1 cellular context compared by ENCODE assay signal in the genomic region with DNA sequence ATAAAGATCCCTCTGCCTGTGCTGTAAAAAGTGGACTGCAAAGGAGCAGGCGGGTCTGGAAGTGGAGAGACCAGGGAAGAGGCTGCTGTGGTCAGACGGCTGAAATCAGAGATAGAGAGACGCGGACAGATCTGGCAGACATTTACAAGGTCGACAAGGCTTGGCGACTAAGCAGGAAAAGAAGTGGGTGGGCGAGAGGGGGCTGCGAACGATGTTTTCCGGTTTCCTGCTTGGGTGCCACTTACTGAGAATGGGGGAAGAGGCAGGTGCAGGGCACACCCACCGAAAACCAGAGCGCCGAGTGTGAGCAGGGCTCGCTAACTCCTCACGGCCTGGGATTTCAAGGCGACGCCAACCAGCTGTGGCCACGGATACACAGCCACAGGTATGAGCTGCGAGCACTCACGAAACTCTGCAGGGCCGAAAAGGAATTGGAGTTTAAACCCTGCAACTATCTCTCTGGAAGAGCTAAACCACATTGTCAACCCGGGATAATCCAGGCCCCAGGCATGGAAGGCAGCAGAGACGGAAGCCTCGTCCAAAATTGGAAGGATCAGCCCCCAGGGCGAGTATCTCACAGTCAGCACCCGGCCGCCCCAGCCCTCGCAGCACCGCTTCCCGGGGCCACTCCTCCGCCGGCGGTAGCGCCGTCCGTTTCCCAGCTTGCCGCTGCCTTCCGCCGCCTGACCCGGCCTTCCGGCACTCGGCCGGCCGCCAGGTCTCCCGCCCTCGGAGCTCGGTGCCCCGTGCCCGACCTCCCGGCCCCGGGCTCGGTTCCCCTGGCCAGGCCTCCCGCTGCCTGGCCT.
TF ChIP-seq lines count a peak whose summit lies in the region.

No MANE protein-coding gene starts in this region.

TF ChIP-seq in K562, 482 proteins besides CTCF, POLR2A, EP300 and RAD21 (continued from another document and continues in another):
- TF ChIP-seq PHF8 (IDR thresholded peaks at IDR 0.05; ENCODE audit: borderline replicate concordance, low read length) = peak; percentile 1; the same call in 1 of the 2 replicates
- TF ChIP-seq, protein P1, sequence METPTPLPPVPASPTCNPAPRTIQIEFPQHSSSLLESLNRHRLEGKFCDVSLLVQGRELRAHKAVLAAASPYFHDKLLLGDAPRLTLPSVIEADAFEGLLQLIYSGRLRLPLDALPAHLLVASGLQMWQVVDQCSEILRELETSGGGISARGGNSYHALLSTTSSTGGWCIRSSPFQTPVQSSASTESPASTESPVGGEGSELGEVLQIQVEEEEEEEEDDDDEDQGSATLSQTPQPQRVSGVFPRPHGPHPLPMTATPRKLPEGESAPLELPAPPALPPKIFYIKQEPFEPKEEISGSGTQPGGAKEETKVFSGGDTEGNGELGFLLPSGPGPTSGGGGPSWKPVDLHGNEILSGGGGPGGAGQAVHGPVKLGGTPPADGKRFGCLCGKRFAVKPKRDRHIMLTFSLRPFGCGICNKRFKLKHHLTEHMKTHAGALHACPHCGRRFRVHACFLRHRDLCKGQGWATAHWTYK (CRISPR knock-in tag; IDR thresholded peaks at IDR 0.05) = 0 out of 2 replicates have a peak, but pooled peaks have one; percentile 37
- 0 out of 4 replicates have a peak, but pooled peaks of 1 of the 2 experiments have one; percentile 50 for TF ChIP-seq KDM4B (IDR thresholded peaks at IDR 0.05; ENCODE audit: borderline replicate concordance in 2 of 2, low read depth in 1 of 2)
- no peak for TF ChIP-seq ZNF584 (CRISPR knock-in tag; IDR thresholded peaks at IDR 0.05; ENCODE audit: low read depth)
- no peak for TF ChIP-seq MXI1 (IDR thresholded peaks at IDR 0.05; ENCODE audit: low read depth, low read length)
- 0 out of 2 replicates have a peak, but pooled peaks have one; percentile 13 for TF ChIP-seq JUND (IDR thresholded peaks at IDR 0.05; ENCODE audit: borderline replicate concordance, low read depth, low read length)
- TF ChIP-seq JUND (tag; IDR thresholded peaks at IDR 0.05; ENCODE audit: borderline replicate concordance, low read depth, low read length) = no peak
- TF ChIP-seq ZNF121 (CRISPR knock-in tag; conservative IDR thresholded peaks at IDR 0.05) = no peak
- TF ChIP-seq NBN (IDR thresholded peaks at IDR 0.05; ENCODE audit: low read depth) = peak; percentile 42; the same call in 1 of the 2 replicates
- TF ChIP-seq YY1 (IDR thresholded peaks at IDR 0.05; ENCODE audit: borderline replicate concordance in 1 of 3, control insufficient read depth in 1 of 3, extremely low read depth in 1 of 3, insufficient read depth in 3 of 3, insufficient read length in 1 of 3, insufficient replicate concordance in 2 of 3, low read depth in 1 of 3, low read length in 2 of 3) = peak in 1 of 3 experiments; percentile 10
- no peak for TF ChIP-seq HDGF (IDR thresholded peaks at IDR 0.05)
- TF ChIP-seq KDM5B (IDR thresholded peaks at IDR 0.05; ENCODE audit: insufficient replicate concordance, low read depth, low read length) = peak; percentile 6
- TF ChIP-seq, protein P2, sequence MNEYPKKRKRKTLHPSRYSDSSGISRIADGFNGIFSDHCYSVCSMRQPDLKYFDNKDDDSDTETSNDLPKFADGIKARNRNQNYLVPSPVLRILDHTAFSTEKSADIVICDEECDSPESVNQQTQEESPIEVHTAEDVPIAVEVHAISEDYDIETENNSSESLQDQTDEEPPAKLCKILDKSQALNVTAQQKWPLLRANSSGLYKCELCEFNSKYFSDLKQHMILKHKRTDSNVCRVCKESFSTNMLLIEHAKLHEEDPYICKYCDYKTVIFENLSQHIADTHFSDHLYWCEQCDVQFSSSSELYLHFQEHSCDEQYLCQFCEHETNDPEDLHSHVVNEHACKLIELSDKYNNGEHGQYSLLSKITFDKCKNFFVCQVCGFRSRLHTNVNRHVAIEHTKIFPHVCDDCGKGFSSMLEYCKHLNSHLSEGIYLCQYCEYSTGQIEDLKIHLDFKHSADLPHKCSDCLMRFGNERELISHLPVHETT (CRISPR knock-in tag; conservative IDR thresholded peaks at IDR 0.05 in 1 of 2, IDR thresholded peaks at IDR 0.05 in 1 of 2) = peak in 1 of 2 experiments; percentile 65; a peak in 2 of 4 replicates
- TF ChIP-seq, protein P3, sequence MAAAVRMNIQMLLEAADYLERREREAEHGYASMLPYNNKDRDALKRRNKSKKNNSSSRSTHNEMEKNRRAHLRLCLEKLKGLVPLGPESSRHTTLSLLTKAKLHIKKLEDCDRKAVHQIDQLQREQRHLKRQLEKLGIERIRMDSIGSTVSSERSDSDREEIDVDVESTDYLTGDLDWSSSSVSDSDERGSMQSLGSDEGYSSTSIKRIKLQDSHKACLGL (CRISPR knock-in tag; IDR thresholded peaks at IDR 0.05; ENCODE audit: borderline replicate concordance, poor library complexity, severe bottlenecking) = no peak
- TF ChIP-seq SMARCA5 (IDR thresholded peaks at IDR 0.05) = 0 out of 2 replicates have a peak, but pooled peaks have one; percentile 15
- no peak for TF ChIP-seq DNMT1 (IDR thresholded peaks at IDR 0.05)
- no peak for TF ChIP-seq SMAD3 (CRISPR knock-in tag; conservative IDR thresholded peaks at IDR 0.05)
- TF ChIP-seq RHOXF2B (CRISPR knock-in tag; conservative IDR thresholded peaks at IDR 0.05) = no peak
- TF ChIP-seq ZNF766 (CRISPR knock-in tag; conservative IDR thresholded peaks at IDR 0.05) = no peak
- TF ChIP-seq DACH1 (IDR thresholded peaks at IDR 0.05; ENCODE audit: partially characterized antibody) = peak; percentile 61
- TF ChIP-seq GABPB1 (CRISPR knock-in tag; IDR thresholded peaks at IDR 0.05) = no peak
- peak; percentile 44; the same call in 1 of the 2 replicates for TF ChIP-seq FOXP1 (CRISPR knock-in tag; IDR thresholded peaks at IDR 0.05)
- TF ChIP-seq HNRNPLL (IDR thresholded peaks at IDR 0.05; ENCODE audit: low read depth, low read length, poor library complexity, severe bottlenecking) = peak; percentile 13
- no peak for TF ChIP-seq PCBP2 (IDR thresholded peaks at IDR 0.05; ENCODE audit: low read depth, low read length, poor library complexity, severe bottlenecking)
- peak; percentile 52; the same call in 1 of the 2 replicates for TF ChIP-seq ZBTB7A (IDR thresholded peaks at IDR 0.05; ENCODE audit: borderline replicate concordance, control insufficient read depth, low read depth, low read length)
- TF ChIP-seq HMGN3 (IDR thresholded peaks at IDR 0.05; ENCODE audit: borderline replicate concordance, extremely low read depth, insufficient read length, low read depth, low read length) = peak; percentile 43
- peak; percentile 74 for TF ChIP-seq CHD1 (IDR thresholded peaks at IDR 0.05; ENCODE audit: low read length)
- no peak for TF ChIP-seq ELF1 (tag; IDR thresholded peaks at IDR 0.05)
- TF ChIP-seq, protein P4, sequence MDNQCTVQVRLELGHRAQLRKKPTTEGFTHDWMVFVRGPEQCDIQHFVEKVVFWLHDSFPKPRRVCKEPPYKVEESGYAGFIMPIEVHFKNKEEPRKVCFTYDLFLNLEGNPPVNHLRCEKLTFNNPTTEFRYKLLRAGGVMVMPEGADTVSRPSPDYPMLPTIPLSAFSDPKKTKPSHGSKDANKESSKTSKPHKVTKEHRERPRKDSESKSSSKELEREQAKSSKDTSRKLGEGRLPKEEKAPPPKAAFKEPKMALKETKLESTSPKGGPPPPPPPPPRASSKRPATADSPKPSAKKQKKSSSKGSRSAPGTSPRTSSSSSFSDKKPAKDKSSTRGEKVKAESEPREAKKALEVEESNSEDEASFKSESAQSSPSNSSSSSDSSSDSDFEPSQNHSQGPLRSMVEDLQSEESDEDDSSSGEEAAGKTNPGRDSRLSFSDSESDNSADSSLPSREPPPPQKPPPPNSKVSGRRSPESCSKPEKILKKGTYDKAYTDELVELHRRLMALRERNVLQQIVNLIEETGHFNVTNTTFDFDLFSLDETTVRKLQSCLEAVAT (IDR thresholded peaks at IDR 0.05) = 0 out of 4 replicates have a peak, but pooled peaks of 1 of the 2 experiments have one; percentile 48
- TF ChIP-seq ZNF184 (CRISPR knock-in tag; IDR thresholded peaks at IDR 0.05) = no peak
- TF ChIP-seq POLR2G (IDR thresholded peaks at IDR 0.05; ENCODE audit: low read depth, low read length) = peak; percentile 55
- no peak for TF ChIP-seq MECOM (CRISPR knock-in tag; IDR thresholded peaks at IDR 0.05)
- TF ChIP-seq XRCC4 (IDR thresholded peaks at IDR 0.05; ENCODE audit: extremely low read depth, insufficient read depth, insufficient read length) = no peak
- TF ChIP-seq ZC3H8 (IDR thresholded peaks at IDR 0.05) = no peak
- TF ChIP-seq SP1 (CRISPR knock-in tag; IDR thresholded peaks at IDR 0.05) = 0 out of 2 replicates have a peak, but pooled peaks have one; percentile 38
- no peak for TF ChIP-seq ARNT (IDR thresholded peaks at IDR 0.05)
- TF ChIP-seq, protein P5, sequence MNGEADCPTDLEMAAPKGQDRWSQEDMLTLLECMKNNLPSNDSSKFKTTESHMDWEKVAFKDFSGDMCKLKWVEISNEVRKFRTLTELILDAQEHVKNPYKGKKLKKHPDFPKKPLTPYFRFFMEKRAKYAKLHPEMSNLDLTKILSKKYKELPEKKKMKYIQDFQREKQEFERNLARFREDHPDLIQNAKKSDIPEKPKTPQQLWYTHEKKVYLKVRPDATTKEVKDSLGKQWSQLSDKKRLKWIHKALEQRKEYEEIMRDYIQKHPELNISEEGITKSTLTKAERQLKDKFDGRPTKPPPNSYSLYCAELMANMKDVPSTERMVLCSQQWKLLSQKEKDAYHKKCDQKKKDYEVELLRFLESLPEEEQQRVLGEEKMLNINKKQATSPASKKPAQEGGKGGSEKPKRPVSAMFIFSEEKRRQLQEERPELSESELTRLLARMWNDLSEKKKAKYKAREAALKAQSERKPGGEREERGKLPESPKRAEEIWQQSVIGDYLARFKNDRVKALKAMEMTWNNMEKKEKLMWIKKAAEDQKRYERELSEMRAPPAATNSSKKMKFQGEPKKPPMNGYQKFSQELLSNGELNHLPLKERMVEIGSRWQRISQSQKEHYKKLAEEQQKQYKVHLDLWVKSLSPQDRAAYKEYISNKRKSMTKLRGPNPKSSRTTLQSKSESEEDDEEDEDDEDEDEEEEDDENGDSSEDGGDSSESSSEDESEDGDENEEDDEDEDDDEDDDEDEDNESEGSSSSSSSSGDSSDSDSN (IDR thresholded peaks at IDR 0.05; ENCODE audit: borderline replicate concordance in 1 of 2, low read depth in 2 of 2, low read length in 2 of 2) = peak in 1 of 2 experiments; percentile 66; a peak in 2 of 4 replicates
- TF ChIP-seq, protein P6, sequence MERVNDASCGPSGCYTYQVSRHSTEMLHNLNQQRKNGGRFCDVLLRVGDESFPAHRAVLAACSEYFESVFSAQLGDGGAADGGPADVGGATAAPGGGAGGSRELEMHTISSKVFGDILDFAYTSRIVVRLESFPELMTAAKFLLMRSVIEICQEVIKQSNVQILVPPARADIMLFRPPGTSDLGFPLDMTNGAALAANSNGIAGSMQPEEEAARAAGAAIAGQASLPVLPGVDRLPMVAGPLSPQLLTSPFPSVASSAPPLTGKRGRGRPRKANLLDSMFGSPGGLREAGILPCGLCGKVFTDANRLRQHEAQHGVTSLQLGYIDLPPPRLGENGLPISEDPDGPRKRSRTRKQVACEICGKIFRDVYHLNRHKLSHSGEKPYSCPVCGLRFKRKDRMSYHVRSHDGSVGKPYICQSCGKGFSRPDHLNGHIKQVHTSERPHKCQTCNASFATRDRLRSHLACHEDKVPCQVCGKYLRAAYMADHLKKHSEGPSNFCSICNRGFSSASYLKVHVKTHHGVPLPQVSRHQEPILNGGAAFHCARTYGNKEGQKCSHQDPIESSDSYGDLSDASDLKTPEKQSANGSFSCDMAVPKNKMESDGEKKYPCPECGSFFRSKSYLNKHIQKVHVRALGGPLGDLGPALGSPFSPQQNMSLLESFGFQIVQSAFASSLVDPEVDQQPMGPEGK (CRISPR knock-in tag; IDR thresholded peaks at IDR 0.05; ENCODE audit: borderline replicate concordance) = no peak
- no peak for TF ChIP-seq THRAP3 (IDR thresholded peaks at IDR 0.05; ENCODE audit: borderline replicate concordance)
- TF ChIP-seq KDM2B (CRISPR knock-in tag; IDR thresholded peaks at IDR 0.05) = no peak
- TF ChIP-seq, protein P7, sequence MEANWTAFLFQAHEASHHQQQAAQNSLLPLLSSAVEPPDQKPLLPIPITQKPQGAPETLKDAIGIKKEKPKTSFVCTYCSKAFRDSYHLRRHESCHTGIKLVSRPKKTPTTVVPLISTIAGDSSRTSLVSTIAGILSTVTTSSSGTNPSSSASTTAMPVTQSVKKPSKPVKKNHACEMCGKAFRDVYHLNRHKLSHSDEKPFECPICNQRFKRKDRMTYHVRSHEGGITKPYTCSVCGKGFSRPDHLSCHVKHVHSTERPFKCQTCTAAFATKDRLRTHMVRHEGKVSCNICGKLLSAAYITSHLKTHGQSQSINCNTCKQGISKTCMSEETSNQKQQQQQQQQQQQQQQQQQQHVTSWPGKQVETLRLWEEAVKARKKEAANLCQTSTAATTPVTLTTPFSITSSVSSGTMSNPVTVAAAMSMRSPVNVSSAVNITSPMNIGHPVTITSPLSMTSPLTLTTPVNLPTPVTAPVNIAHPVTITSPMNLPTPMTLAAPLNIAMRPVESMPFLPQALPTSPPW (CRISPR knock-in tag; IDR thresholded peaks at IDR 0.05) = 0 out of 2 replicates have a peak, but pooled peaks have one; percentile 17
- TF ChIP-seq, protein P8, sequence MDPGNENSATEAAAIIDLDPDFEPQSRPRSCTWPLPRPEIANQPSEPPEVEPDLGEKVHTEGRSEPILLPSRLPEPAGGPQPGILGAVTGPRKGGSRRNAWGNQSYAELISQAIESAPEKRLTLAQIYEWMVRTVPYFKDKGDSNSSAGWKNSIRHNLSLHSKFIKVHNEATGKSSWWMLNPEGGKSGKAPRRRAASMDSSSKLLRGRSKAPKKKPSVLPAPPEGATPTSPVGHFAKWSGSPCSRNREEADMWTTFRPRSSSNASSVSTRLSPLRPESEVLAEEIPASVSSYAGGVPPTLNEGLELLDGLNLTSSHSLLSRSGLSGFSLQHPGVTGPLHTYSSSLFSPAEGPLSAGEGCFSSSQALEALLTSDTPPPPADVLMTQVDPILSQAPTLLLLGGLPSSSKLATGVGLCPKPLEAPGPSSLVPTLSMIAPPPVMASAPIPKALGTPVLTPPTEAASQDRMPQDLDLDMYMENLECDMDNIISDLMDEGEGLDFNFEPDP (CRISPR knock-in tag; IDR thresholded peaks at IDR 0.05) = no peak
- no peak for TF ChIP-seq SMAD2 (IDR thresholded peaks at IDR 0.05; ENCODE audit: low read depth, low read length)
- TF ChIP-seq CCNT2 (IDR thresholded peaks at IDR 0.05; ENCODE audit: borderline replicate concordance, extremely low read depth, insufficient read length, low read depth, low read length) = peak; percentile 11
- TF ChIP-seq ZNF12 (CRISPR knock-in tag; IDR thresholded peaks at IDR 0.05) = no peak
- TF ChIP-seq CBFA2T3 (IDR thresholded peaks at IDR 0.05) = 0 out of 2 replicates have a peak, but pooled peaks have one; percentile 2
- TF ChIP-seq, protein P9, sequence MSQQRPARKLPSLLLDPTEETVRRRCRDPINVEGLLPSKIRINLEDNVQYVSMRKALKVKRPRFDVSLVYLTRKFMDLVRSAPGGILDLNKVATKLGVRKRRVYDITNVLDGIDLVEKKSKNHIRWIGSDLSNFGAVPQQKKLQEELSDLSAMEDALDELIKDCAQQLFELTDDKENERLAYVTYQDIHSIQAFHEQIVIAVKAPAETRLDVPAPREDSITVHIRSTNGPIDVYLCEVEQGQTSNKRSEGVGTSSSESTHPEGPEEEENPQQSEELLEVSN (IDR thresholded peaks at IDR 0.05; ENCODE audit: borderline replicate concordance in 1 of 2, extremely low read depth in 1 of 2, insufficient read depth in 1 of 2, insufficient read length in 1 of 2, low read depth in 1 of 2, low read length in 1 of 2, poor library complexity in 1 of 2, severe bottlenecking in 1 of 2) = peak in 1 of 2 experiments; percentile 52
